8 cellular contexts compared by ENCODE assay signal in the genomic region with DNA sequence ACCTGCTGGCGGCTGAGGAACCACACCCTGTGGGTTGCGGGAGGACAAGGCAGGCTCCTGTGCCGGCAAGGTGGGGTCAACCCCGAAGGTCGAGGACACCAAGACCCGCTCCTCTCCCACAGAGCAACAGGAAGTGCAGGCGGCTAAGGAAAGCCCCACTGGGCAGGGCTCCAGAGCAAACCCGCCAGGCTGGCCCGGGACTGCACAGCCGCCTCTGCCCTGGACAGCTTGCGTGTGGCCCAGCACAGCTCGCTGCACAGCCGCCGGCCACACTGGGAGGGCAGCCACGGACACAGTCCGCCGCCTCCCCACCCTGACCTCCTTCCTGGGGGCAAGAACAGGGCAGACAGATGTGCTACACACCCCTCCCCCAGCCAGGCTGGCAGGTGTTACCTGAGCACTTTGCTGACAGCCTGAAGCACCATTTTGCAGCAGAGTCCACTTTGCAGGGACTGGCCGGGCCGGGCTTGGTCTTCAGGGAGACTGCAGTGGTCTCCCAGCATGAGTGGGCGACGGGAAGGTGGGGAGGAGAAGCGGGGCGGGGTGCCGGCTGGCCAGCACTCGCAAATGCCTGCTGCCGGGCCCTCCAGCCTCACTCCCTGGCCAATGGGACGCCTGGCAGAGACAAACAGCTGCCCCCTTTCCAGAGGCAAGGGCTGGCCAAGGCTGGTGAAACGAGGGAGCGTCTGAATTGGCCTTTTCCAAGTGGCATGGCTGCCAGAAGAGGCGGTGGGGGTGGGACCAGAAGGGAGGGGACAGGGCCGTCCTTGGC. TPM values are rescaled to one million over a fixed set of nuclear protein-coding genes. Genes with fewer than 3 reads are reported as not detected.
DNase-seq lines count a peak whose midpoint lies in the region; ATAC-seq and TF ChIP-seq lines count a peak whose summit lies in the region.

A gene with protein sequence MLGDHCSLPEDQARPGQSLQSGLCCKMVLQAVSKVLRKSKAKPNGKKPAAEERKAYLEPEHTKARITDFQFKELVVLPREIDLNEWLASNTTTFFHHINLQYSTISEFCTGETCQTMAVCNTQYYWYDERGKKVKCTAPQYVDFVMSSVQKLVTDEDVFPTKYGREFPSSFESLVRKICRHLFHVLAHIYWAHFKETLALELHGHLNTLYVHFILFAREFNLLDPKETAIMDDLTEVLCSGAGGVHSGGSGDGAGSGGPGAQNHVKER (minus strand): TSS at position 726 of the 772 bp plus-strand sequence. CDS start 223 bp downstream, at position 503.

- H3K4me3 ChIP-seq in body of pancreas (no peak within 1 kb of the TSS), left lung (peak within 1 kb of the TSS in 1 of 2 donors; percentile 1)

- H3K9me3 ChIP-seq in body of pancreas (no peaks in the 10 kb centered on the region), left lung (no peaks in the 10 kb centered on the region)

- intact Hi-C loops in body of pancreas (cut with DNase I): no loop called here
- intact Hi-C loops in left lung (cut with DNase I): no loop called here

- H3K27me3 ChIP-seq in body of pancreas: no peaks in the 10 kb centered on the region
- H3K27me3 ChIP-seq in left lung: no peaks in the 10 kb centered on the region

- TF ChIP-seq CTCF in body of pancreas (IDR thresholded peaks at IDR 0.05) (no peak), left lung (IDR thresholded peaks at IDR 0.05) (no peak)

- peak within 1 kb of the TSS in 3 of 4 donors; percentile 46 to 72 (median 67) for H3K27ac ChIP-seq in body of pancreas
- H3K27ac ChIP-seq in left lung: peak within 1 kb of the TSS in 1 of 2 donors; percentile 33
- no peak within 1 kb of the TSS for H3K27ac ChIP-seq in temporal lobe (ENCODE audit: low read depth, low read length)

- peak; percentile 40 for DNase-seq in NCI-H2196 (lab: John Stamatoyannopoulos, UW; ENCODE audit: unreplicated experiment)
- DNase-seq in NCI-H2196 treated with DMSO at 0.1 percent for 48 hours (lab: John Stamatoyannopoulos, UW; ENCODE audit: unreplicated experiment): no peak
- peak; percentile 50 to 66 (median 62) for DNase-seq in body of pancreas
- peak in 1 of 2 donors; percentile 84 for DNase-seq in left lung
- DNase-seq in COLO829 (ENCODE audit: low spot score): no peak

- no peak for TF ChIP-seq POLR2A in body of pancreas (IDR thresholded peaks at IDR 0.05)

- peaks cover 39% of the 10 kb centered on the region for H3K4me1 ChIP-seq in body of pancreas
- H3K4me1 ChIP-seq in left lung: peaks cover 15 to 70% of the 10 kb centered on the region in 2 donors

- ATAC-seq in body of pancreas: peak; percentile 72
- peak; percentile 71 for ATAC-seq in left lung
- ATAC-seq in GM19452 (IDR thresholded peaks at IDR 0.05; ENCODE audit: unreplicated experiment): no peak
- ATAC-seq in GM19463 (IDR thresholded peaks at IDR 0.05; ENCODE audit: unreplicated experiment): no peak

- H3K36me3 ChIP-seq in body of pancreas (replicated peaks in 1 of 2; ENCODE audit: insufficient read depth in 1 of 2, low read depth in 2 of 2) (no peaks in the 10 kb centered on the region), left lung (peaks cover 0 to 8% of the 10 kb centered on the region in 2 donors)

- 54 to 75% methylated on average over 7 to 30 of the region's 31 CpGs for WGBS in body of pancreas, 2 donors

RNA-seq across cellular contexts. Expression of the gene that starts here (rescaled TPM):
- total RNA-seq in body of pancreas (10 to 100 TPM; 11.4 to 31.3 TPM), left lung (10 to 100 TPM; 38.6 to 41.3 TPM), temporal lobe (12.8 TPM)

Comparison
In these comparisons a context has a peak if more than half of its experiments do, and no peak if none do; other contexts are left out.
1. DNase-seq: peak in NCI-H2196 (single experiment) and body of pancreas (4 of 4); none in NCI-H2196 treated with DMSO at 0.1 percent for 48 hours (single experiment) and COLO829 (single experiment).
2. ATAC-seq: peak in body of pancreas (single experiment) and left lung (single experiment); none in GM19452 (single experiment) and GM19463 (single experiment).